8 cellular contexts compared by ENCODE assay signal in the genomic region with DNA sequence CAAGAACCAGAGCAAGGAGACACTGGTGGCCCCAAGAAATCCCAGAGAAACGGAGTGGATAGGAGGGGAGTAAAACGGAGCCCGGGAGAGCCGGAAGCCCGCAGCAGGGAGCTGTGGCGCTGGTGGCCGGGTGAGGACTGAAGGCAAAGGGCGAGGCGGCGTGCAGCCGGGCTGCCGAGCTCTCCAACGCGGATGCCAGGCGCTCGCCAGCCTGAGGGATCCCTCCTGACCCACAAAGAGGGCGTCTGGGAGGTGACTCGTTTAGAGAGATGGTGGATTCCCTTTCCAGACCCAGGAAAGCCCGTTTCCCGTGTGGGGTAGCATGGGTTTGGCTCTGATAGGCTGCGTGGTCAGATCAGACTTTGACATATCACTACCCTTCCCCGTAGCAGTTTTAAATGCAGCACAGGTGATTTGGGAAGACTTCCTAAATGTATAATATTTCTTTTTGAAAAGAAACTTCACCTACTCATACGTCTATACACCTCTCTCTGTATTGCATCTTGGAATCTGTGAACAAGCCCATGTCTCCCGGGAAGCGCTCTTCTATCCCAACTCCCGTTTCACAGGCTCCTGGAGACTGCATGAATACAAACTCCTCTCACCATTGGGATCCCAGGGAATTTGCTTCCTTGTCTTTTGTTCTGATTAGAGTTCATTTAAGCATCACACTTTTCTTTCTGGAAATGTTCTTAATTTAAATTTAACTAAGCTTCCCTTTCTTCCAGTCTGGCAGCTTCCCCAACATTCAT.
DNase-seq lines count a peak whose midpoint lies in the region; ATAC-seq and TF ChIP-seq lines count a peak whose summit lies in the region.

No MANE protein-coding gene starts in this region.

- H3K36me3 ChIP-seq in vagina: no peaks in the 10 kb centered on the region

- H3K27me3 Mint-ChIP-seq in naive B cell: no peaks in the 10 kb centered on the region

- TF ChIP-seq CTCF in GM12864 (IDR thresholded peaks at IDR 0.05; ENCODE audit: low read depth, low read length, missing control alignments): no peak
- TF ChIP-seq CTCF in vagina (IDR thresholded peaks at IDR 0.05): no peak

- H3K9me3 Mint-ChIP-seq in naive B cell: no peaks in the 10 kb centered on the region

- H3K4me3 ChIP-seq in GM12864 (ENCODE audit: low read depth, low read length): peak overlapping the region; percentile 96
- H3K4me3 ChIP-seq in vagina: peak overlapping the region; percentile 73 to 80

- H3K9me3 ChIP-seq in vagina: no peaks in the 10 kb centered on the region

- no peak for TF ChIP-seq POLR2A in vagina (IDR thresholded peaks at IDR 0.05)

- H3K4me3 Mint-ChIP-seq in naive B cell: peak overlapping the region; percentile 95 to 100 (median 98)

- peaks cover 18% of the 10 kb centered on the region for H3K4me1 ChIP-seq in vagina

- H3K36me3 Mint-ChIP-seq in naive B cell: peaks cover 0 to 5% of the 10 kb centered on the region in 2 donors

- no peak for DNase-seq in GM12864 (ENCODE audit: low read depth)
- DNase-seq in UCSD-AML1 (lab: John Stamatoyannopoulos, UW; ENCODE audit: unreplicated experiment): peak; percentile 46
- DNase-seq in epithelial cell of prostate (ENCODE audit: low read depth, low spot score): no peak
- peak; percentile 11 for DNase-seq in naive B cell
- peak in 1 of 2 donors; percentile 85 for DNase-seq in vagina (ENCODE audit: extremely low spot score in 2 of 2)
- no peak for DNase-seq in NCI-H187 (lab: John Stamatoyannopoulos, UW)

- H3K27me3 ChIP-seq in vagina: no peaks in the 10 kb centered on the region

- H3K27ac Mint-ChIP-seq in naive B cell: peak overlapping the region; percentile 43 to 97 (median 92)

- ATAC-seq in HG03280 (IDR thresholded peaks at IDR 0.05; ENCODE audit: unreplicated experiment) (peak; percentile 13), naive B cell (ENCODE audit: low read depth in 2 of 2) (no peak), GM18870 (IDR thresholded peaks at IDR 0.05; ENCODE audit: unreplicated experiment) (no peak)

- intact Hi-C loops in vagina (cut with DNase I): loop anchor here (5.0 kb wide), 1 partner anchor 77 kb away; no protein-coding TSS in a partner anchor

- H3K27ac ChIP-seq in epithelial cell of prostate: peak overlapping the region; percentile 72
- H3K27ac ChIP-seq in vagina: peak overlapping the region; percentile 80

- H3K4me1 Mint-ChIP-seq in naive B cell: peaks cover 42 to 64% (median 64%) of the 10 kb centered on the region in 3 donors

Comparison
In these comparisons a context has a peak if more than half of its experiments do, and no peak if none do; other contexts are left out.
1. DNase-seq: peak in UCSD-AML1 (single experiment) and naive B cell (single experiment); none in GM12864 (single experiment), epithelial cell of prostate (single experiment) and NCI-H187 (0 of 2).